Comparison of ENCODE assay signal across 14 cellular contexts in the genomic region with DNA sequence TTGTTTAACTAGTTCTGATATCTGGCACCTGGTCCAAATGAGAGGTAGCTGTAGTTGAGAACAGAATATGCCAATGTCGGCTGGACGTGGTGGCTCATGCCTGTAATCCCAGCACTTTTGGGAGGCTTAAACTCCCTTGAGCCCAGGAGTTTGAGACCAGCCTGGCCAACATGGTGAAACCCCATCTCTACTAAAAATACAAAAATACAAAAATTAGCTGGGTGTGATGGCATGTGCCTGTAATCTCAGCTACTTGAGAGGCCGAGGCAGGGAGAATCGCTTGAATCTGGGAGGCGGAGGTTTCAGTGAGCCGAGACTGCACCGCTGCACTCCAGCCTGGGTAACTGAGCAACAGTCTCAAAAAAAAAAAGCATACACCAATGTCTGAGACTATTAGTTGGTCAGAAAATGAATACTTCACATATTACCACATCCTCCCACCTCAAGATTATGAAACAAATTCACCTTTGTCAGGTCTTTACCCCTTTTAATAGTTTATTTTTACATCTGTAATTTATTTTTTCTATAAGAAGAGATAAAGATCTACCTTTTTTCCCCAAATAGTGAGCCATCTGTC. TPM values are rescaled to one million over a fixed set of nuclear protein-coding genes. Genes with fewer than 3 reads are reported as not detected.
A peak's percentile ranks its signal among the peaks of the same experiment; 100 is the strongest.
DNase-seq lines count a peak whose midpoint lies in the region; ATAC-seq lines count a peak whose summit lies in the region.
"Had no signal": no experiment of that assay in that cellular context is flagged by ENCODE, and none has a peak within 500 bp of the region (broad histone marks: within the 10 kb centered on the region; RNA-seq: fewer than 3 reads in every experiment).

No MANE protein-coding gene starts in this region.

- H3K36me3 Mint-ChIP-seq in activated T-cell treated with anti-CD3 and anti-CD28 coated beads, Interleukin-2, amount 50 U/mL, for 4 hours (ENCODE audit: insufficient read depth): peaks cover 15% of the 10 kb centered on the region
- H3K36me3 Mint-ChIP-seq in central memory CD8-positive, alpha-beta T cell (ENCODE audit: insufficient read depth): peaks cover 35% of the 10 kb centered on the region
- H3K36me3 Mint-ChIP-seq in stimulated activated effector memory CD8-positive, alpha-beta T cell treated with anti-CD3 and anti-CD28 coated beads, Interleukin-12 subunit alpha, Interleukin-12 subunit beta, amount 100 ng/mL, for 72 hours: peaks cover 38% of the 10 kb centered on the region

- peak overlapping the region; percentile 41 for H3K4me3 Mint-ChIP-seq in activated T-cell treated with anti-CD3 and anti-CD28 coated beads, Interleukin-2, amount 50 U/mL, for 4 hours
- peak overlapping the region; percentile 62 for H3K4me3 Mint-ChIP-seq in central memory CD8-positive, alpha-beta T cell
- H3K4me3 Mint-ChIP-seq in stimulated activated effector memory CD8-positive, alpha-beta T cell treated with anti-CD3 and anti-CD28 coated beads, Interleukin-12 subunit alpha, Interleukin-12 subunit beta, amount 100 ng/mL, for 72 hours: peak overlapping the region; percentile 54
- H3K4me3 Mint-ChIP-seq: T-helper 1 cell treated with Interleukin-12 subunit alpha and Interleukin-12 subunit beta and Interleukin-4 antibody, amounts not matched to agents 30 μg/mL and 1 μg/mL, for 36 hours had no signal

- peaks cover 67% of the 10 kb centered on the region for H3K4me1 Mint-ChIP-seq in activated T-cell treated with anti-CD3 and anti-CD28 coated beads, Interleukin-2, amount 50 U/mL, for 4 hours (ENCODE audit: low read depth)
- H3K4me1 Mint-ChIP-seq in central memory CD8-positive, alpha-beta T cell: peaks cover 64% of the 10 kb centered on the region
- peaks cover 50% of the 10 kb centered on the region for H3K4me1 Mint-ChIP-seq in stimulated activated effector memory CD8-positive, alpha-beta T cell treated with anti-CD3 and anti-CD28 coated beads, Interleukin-12 subunit alpha, Interleukin-12 subunit beta, amount 100 ng/mL, for 72 hours

- H3K27ac Mint-ChIP-seq in central memory CD8-positive, alpha-beta T cell (ENCODE audit: low read depth): peak overlapping the region; percentile 88
- H3K27ac Mint-ChIP-seq in stimulated activated effector memory CD8-positive, alpha-beta T cell treated with anti-CD3 and anti-CD28 coated beads, Interleukin-12 subunit alpha, Interleukin-12 subunit beta, amount 100 ng/mL, for 72 hours: peak overlapping the region; percentile 84
- H3K27ac Mint-ChIP-seq: T-helper 1 cell treated with Interleukin-12 subunit alpha and Interleukin-12 subunit beta and Interleukin-4 antibody, amounts not matched to agents 30 μg/mL and 1 μg/mL, for 36 hours had no signal

- peak in 1 of 2 donors; percentile 53 for ATAC-seq in activated T-cell treated with anti-CD3 and anti-CD28 coated beads, Interleukin-2, amount 50 U/mL, for 4 hours
- ATAC-seq in HG02981 (IDR thresholded peaks at IDR 0.05; ENCODE audit: unreplicated experiment): peak; percentile 64
- peak; percentile 82 for ATAC-seq in central memory CD8-positive, alpha-beta T cell (replicated peaks; ENCODE audit: extremely low read depth, poor library complexity, severe bottlenecking)
- ATAC-seq in stimulated activated effector memory CD8-positive, alpha-beta T cell treated with anti-CD3 and anti-CD28 coated beads, Interleukin-12 subunit alpha, Interleukin-12 subunit beta, amount 100 ng/mL, for 72 hours: peak; percentile 94
- no peak for ATAC-seq in GM19328 (IDR thresholded peaks at IDR 0.05; ENCODE audit: unreplicated experiment)

- H3K27me3 Mint-ChIP-seq in activated T-cell treated with anti-CD3 and anti-CD28 coated beads, Interleukin-2, amount 50 U/mL, for 4 hours (ENCODE audit: low read depth): no peaks in the 10 kb centered on the region
- H3K27me3 Mint-ChIP-seq in central memory CD8-positive, alpha-beta T cell: no peaks in the 10 kb centered on the region

- DNase-seq in activated T-cell treated with anti-CD3 and anti-CD28 coated beads, Interleukin-2, amount 50 U/mL, for 4 hours: no peak
- DNase-seq in activated T-cell treated with anti-CD3 and anti-CD28 coated beads, Interleukin-2, amount 50 U/mL, for 1 hour: no peak
- no peak for DNase-seq in central memory CD8-positive, alpha-beta T cell (ENCODE audit: low spot score in 2 of 2)
- no peak for DNase-seq in stimulated activated effector memory CD8-positive, alpha-beta T cell treated with anti-CD3 and anti-CD28 coated beads, Interleukin-12 subunit alpha, Interleukin-12 subunit beta, amount 100 ng/mL, for 72 hours (ENCODE audit: low spot score in 2 of 2)
- DNase-seq in activated effector memory CD4-positive, alpha-beta T cell treated with Interleukin-2 at 50 U/mL for 16 hours: no peak
- no peak for DNase-seq in retina
- DNase-seq: activated CD4-positive, alpha-beta T cell treated with anti-CD3 and anti-CD28 coated beads for 48 hours; activated effector memory CD4-positive, alpha-beta T cell treated with anti-CD3 and anti-CD28 coated beads, Interleukin-2, amount 50 U/mL, for 16 hours; NCI-H2081; NCI-H748 treated with DMSO at 0.1 percent for 48 hours; stimulated activated naive CD4-positive, alpha-beta T cell treated with Interleukin-2 at 50 U/mL for 16 hours had no signal

- H3K9me3 Mint-ChIP-seq in activated T-cell treated with anti-CD3 and anti-CD28 coated beads, Interleukin-2, amount 50 U/mL, for 4 hours: no peaks in the 10 kb centered on the region
- H3K9me3 Mint-ChIP-seq in central memory CD8-positive, alpha-beta T cell: no peaks in the 10 kb centered on the region
- no peaks in the 10 kb centered on the region for H3K9me3 Mint-ChIP-seq in stimulated activated effector memory CD8-positive, alpha-beta T cell treated with anti-CD3 and anti-CD28 coated beads, Interleukin-12 subunit alpha, Interleukin-12 subunit beta, amount 100 ng/mL, for 72 hours
- H3K9me3 Mint-ChIP-seq: T-helper 1 cell treated with Interleukin-12 subunit alpha and Interleukin-12 subunit beta and Interleukin-4 antibody, amounts not matched to agents 30 μg/mL and 1 μg/mL, for 36 hours had no signal

RNA-seq across cellular contexts. Expression of a gene that starts 38.8 kb away (rescaled TPM):
- 10 to 100 TPM; 44.9 to 53.5 (median 46.0) TPM for total RNA-seq in activated T-cell treated with anti-CD3 and anti-CD28 coated beads, Interleukin-2, amount 50 U/mL, for 4 hours
